Comparison of ENCODE assay signal across 1 cellular context in genomic region chr10:119996944-119997343, GRCh38.
TF ChIP-seq lines count a peak whose summit lies in the region.

No MANE protein-coding gene starts in this region.

TF ChIP-seq in SK-N-SH treated with all-trans-retinoic acid at 6 μM for 48 hours, 23 proteins besides CTCF, POLR2A, EP300 and RAD21 (continued from another document):
- TF ChIP-seq PATZ1 (CRISPR knock-in tag; IDR thresholded peaks at IDR 0.05; ENCODE audit: borderline replicate concordance) (no peak), ZFP3 (CRISPR knock-in tag; IDR thresholded peaks at IDR 0.05) (no peak), ZC3H10 (CRISPR knock-in tag; IDR thresholded peaks at IDR 0.05) (no peak), ESRRG (CRISPR knock-in tag; IDR thresholded peaks at IDR 0.05) (no peak), ZNF70 (CRISPR knock-in tag; IDR thresholded peaks at IDR 0.05) (no peak), ISL1 (CRISPR knock-in tag; IDR thresholded peaks at IDR 0.05) (no peak), TCF4 (CRISPR knock-in tag; IDR thresholded peaks at IDR 0.05; ENCODE audit: borderline replicate concordance) (no peak), OSR1 (CRISPR knock-in tag; IDR thresholded peaks at IDR 0.05) (no peak)
